Comparison of ENCODE assay signal across 8 cellular contexts in genomic region chr2:201127570-201127969, GRCh38. TPM values are rescaled to one million over a fixed set of nuclear protein-coding genes. Genes with fewer than 3 reads are reported as not detected.
A peak's percentile ranks its signal among the peaks of the same experiment; 100 is the strongest.
DNase-seq lines count a peak whose midpoint lies in the region; ATAC-seq and TF ChIP-seq lines count a peak whose summit lies in the region.

No MANE protein-coding gene starts in this region.

- CTCF ChIA-PET in MCF 10A (lab: Yijun Ruan, JAX), result interaction anchor here (0.6 to 2.4 kb wide), 7 partner anchors 9 to 104 kb away, joined by 3 to 12 read pairs (median 5); partner anchors contain the start of gene CFLAR

- DNase-seq in EL (peak; percentile 79), RPMI7951 (ENCODE audit: low read depth) (peak; percentile 89), MCF 10A (ENCODE audit: unreplicated experiment) (peak; percentile 78), left lobe of liver (ENCODE audit: low spot score) (no peak), GM13976 (ENCODE audit: low spot score) (no peak)

- H3K36me3 Mint-ChIP-seq in MCF 10A (ENCODE audit: insufficient read depth, unreplicated experiment), result peaks cover 34% of the 10 kb centered on the region
- peaks cover 49% of the 10 kb centered on the region for H3K36me3 Mint-ChIP-seq in stimulated activated naive CD8-positive, alpha-beta T cell treated with anti-CD3 and anti-CD28 coated beads, Interleukin-15, Interleukin-2, amounts not matched to agents 100 ng/mL and 50 ng/mL, for 24 hours (ENCODE audit: low read depth)

- BruUV-seq in MCF 10A (replicated peaks; lab: Mats Ljungman, UMichigan), result no TSS peak

- no peaks in the 10 kb centered on the region for H3K9me3 Mint-ChIP-seq in MCF 10A (ENCODE audit: unreplicated experiment)
- no peaks in the 10 kb centered on the region for H3K9me3 Mint-ChIP-seq in stimulated activated naive CD8-positive, alpha-beta T cell treated with anti-CD3 and anti-CD28 coated beads, Interleukin-15, Interleukin-2, amounts not matched to agents 100 ng/mL and 50 ng/mL, for 24 hours

- in situ Hi-C loops in GM13976 (cut with MboI; ENCODE audit: low sequenced_read_pairs, unreplicated experiment), result no loop called here

- no peaks in the 10 kb centered on the region for H3K27me3 Mint-ChIP-seq in MCF 10A (ENCODE audit: insufficient read depth, unreplicated experiment)
- H3K27me3 Mint-ChIP-seq in stimulated activated naive CD8-positive, alpha-beta T cell treated with anti-CD3 and anti-CD28 coated beads, Interleukin-15, Interleukin-2, amounts not matched to agents 100 ng/mL and 50 ng/mL, for 24 hours, result no peaks in the 10 kb centered on the region

- ATAC-seq in left lobe of liver (peak; percentile 35), GM21529 (IDR thresholded peaks at IDR 0.05; ENCODE audit: unreplicated experiment) (no peak), HG03469 (IDR thresholded peaks at IDR 0.05; ENCODE audit: unreplicated experiment) (no peak)

- peak overlapping the region; percentile 98 for H3K27ac Mint-ChIP-seq in MCF 10A (ENCODE audit: low read depth, unreplicated experiment)
- peak overlapping the region; percentile 98 for H3K27ac Mint-ChIP-seq in stimulated activated naive CD8-positive, alpha-beta T cell treated with anti-CD3 and anti-CD28 coated beads, Interleukin-15, Interleukin-2, amounts not matched to agents 100 ng/mL and 50 ng/mL, for 24 hours

- TF ChIP-seq CTCF in MCF 10A (IDR thresholded peaks at IDR 0.05; ENCODE audit: unreplicated experiment) (no peak), GM13976 (IDR thresholded peaks at IDR 0.05; ENCODE audit: borderline replicate concordance, control extremely low read depth, extremely low read depth, insufficient read depth, missing control alignments) (no peak)

- H3K4me1 Mint-ChIP-seq in MCF 10A (ENCODE audit: insufficient read depth, unreplicated experiment), result peaks cover 66% of the 10 kb centered on the region
- H3K4me1 Mint-ChIP-seq in stimulated activated naive CD8-positive, alpha-beta T cell treated with anti-CD3 and anti-CD28 coated beads, Interleukin-15, Interleukin-2, amounts not matched to agents 100 ng/mL and 50 ng/mL, for 24 hours (ENCODE audit: low read depth), result peaks cover 82% of the 10 kb centered on the region

- intact Hi-C loops in MCF 10A (cut with micrococcal nuclease), result loop anchor here (2.0 kb wide), 1 partner anchor 21 kb away; no protein-coding TSS in a partner anchor

- H3K4me3 Mint-ChIP-seq in MCF 10A (ENCODE audit: unreplicated experiment), result peak overlapping the region; percentile 18
- H3K4me3 Mint-ChIP-seq in stimulated activated naive CD8-positive, alpha-beta T cell treated with anti-CD3 and anti-CD28 coated beads, Interleukin-15, Interleukin-2, amounts not matched to agents 100 ng/mL and 50 ng/mL, for 24 hours, result peak overlapping the region; percentile 99

- POLR2A ChIA-PET in MCF 10A (lab: Yijun Ruan, JAX), result interaction anchor here (0.7 to 1.9 kb wide), 11 partner anchors 8 to 1834 kb away, joined by 3 to 12 read pairs (median 5); partner anchors contain the start of genes NDUFB3, NIF3L1 and PPIL3

RNA-seq across cellular contexts. Expression of gene CFLAR, which starts 11.6 kb away (rescaled TPM):
- 45.3 and 46.5 TPM in 2 replicates for total RNA-seq in RPMI7951 (2014; rRNA removed; shearing (Covaris generic))
- total RNA-seq in MCF 10A (2022) (69.2 and 70.1 TPM in 2 replicates), left lobe of liver (73.7 TPM)

RNA-seq across cellular contexts. Expression of gene CASP10, which starts 55.4 kb away (rescaled TPM):
- 7.4 and 8.5 TPM in 2 replicates for total RNA-seq in RPMI7951 (2014; rRNA removed; shearing (Covaris generic))
- total RNA-seq in MCF 10A (2022), result 0.19 and 0.27 TPM in 2 replicates
- total RNA-seq in left lobe of liver, result 5.4 TPM

RNA-seq across cellular contexts. Expression of gene NDUFB3, which starts 55.8 kb away (rescaled TPM):
- 212 and 224 TPM in 2 replicates for total RNA-seq in RPMI7951 (2014; rRNA removed; shearing (Covaris generic))
- 78.0 and 94.9 TPM in 2 replicates for total RNA-seq in MCF 10A (2022)
- total RNA-seq in left lobe of liver, result 51.8 TPM

RNA-seq across cellular contexts. Expression of gene HYCC2, which starts 56.1 kb away (rescaled TPM):
- total RNA-seq in RPMI7951 (2014; rRNA removed; shearing (Covaris generic)), result 7.0 and 7.3 TPM in 2 replicates
- 13.7 and 13.9 TPM in 2 replicates for total RNA-seq in MCF 10A (2022)
- total RNA-seq in left lobe of liver, result 12.1 TPM

Comparison
In these comparisons a context has a peak if more than half of its experiments do, and no peak if none do; other contexts are left out.
1. DNase-seq: peak in EL (single experiment), RPMI7951 (single experiment) and MCF 10A (single experiment); none in left lobe of liver (single experiment) and GM13976 (single experiment).